Comparison of ENCODE assay signal across 7 cellular contexts in genomic region chr4:82561745-82562552, GRCh38.
A peak's percentile ranks its signal among the peaks of the same experiment; 100 is the strongest.
DNase-seq lines count a peak whose midpoint lies in the region; ATAC-seq and TF ChIP-seq lines count a peak whose summit lies in the region.

Gene TMEM150C (minus strand): TSS chr4:82561988. CDS start chr4:82504657, 57,331 bp downstream.

- no peak within 1 kb of the TSS for H3K27ac Mint-ChIP-seq in activated naive CD8-positive, alpha-beta T cell treated with anti-CD3 and anti-CD28 coated beads, Interleukin-2, amount 50 U/mL, for 24 hours

- H3K4me1 Mint-ChIP-seq in activated naive CD8-positive, alpha-beta T cell treated with anti-CD3 and anti-CD28 coated beads, Interleukin-2, amount 50 U/mL, for 24 hours, result peaks cover 11% of the 10 kb centered on the region

- no peaks in the 10 kb centered on the region for H3K36me3 Mint-ChIP-seq in activated naive CD8-positive, alpha-beta T cell treated with anti-CD3 and anti-CD28 coated beads, Interleukin-2, amount 50 U/mL, for 24 hours (ENCODE audit: low read depth)

- ATAC-seq in activated naive CD8-positive, alpha-beta T cell treated with anti-CD3 and anti-CD28 coated beads, Interleukin-2, amount 50 U/mL, for 24 hours, result peak; percentile 40
- ATAC-seq in HG03196 (IDR thresholded peaks at IDR 0.05; ENCODE audit: unreplicated experiment), result no peak

- peaks cover 59% of the 10 kb centered on the region for H3K27me3 Mint-ChIP-seq in activated naive CD8-positive, alpha-beta T cell treated with anti-CD3 and anti-CD28 coated beads, Interleukin-2, amount 50 U/mL, for 24 hours

- in situ Hi-C loops in KBM-7 (cut with MboI; ENCODE audit: low pct_unique_long_range_greater_than_20kb, low sequenced_read_pairs), result no loop called here

- H3K9me3 Mint-ChIP-seq in activated naive CD8-positive, alpha-beta T cell treated with anti-CD3 and anti-CD28 coated beads, Interleukin-2, amount 50 U/mL, for 24 hours, result no peaks in the 10 kb centered on the region

- peak within 1 kb of the TSS; percentile 51 for H3K4me3 ChIP-seq in retinal pigment epithelial cell (ENCODE audit: low read length)

- peak within 1 kb of the TSS; percentile 67 for H3K4me3 Mint-ChIP-seq in activated naive CD8-positive, alpha-beta T cell treated with anti-CD3 and anti-CD28 coated beads, Interleukin-2, amount 50 U/mL, for 24 hours

- peak; percentile 13 for TF ChIP-seq CTCF in retinal pigment epithelial cell (conservative IDR thresholded peaks at IDR 0.05; ENCODE audit: low read depth, low read length)

- peak; percentile 22 for DNase-seq in DMS79 treated with DMSO at 0.1 percent for 48 hours (lab: John Stamatoyannopoulos, UW)
- DNase-seq in KBM-7, result peak; percentile 51
- DNase-seq in activated naive CD8-positive, alpha-beta T cell treated with anti-CD3 and anti-CD28 coated beads, Interleukin-2, amount 50 U/mL, for 24 hours, result peak; percentile 13
- peak; percentile 11 for DNase-seq in hepatic stellate cell (ENCODE audit: low spot score)
- no peak for DNase-seq in retinal pigment epithelial cell (ENCODE audit: low read depth)
- DNase-seq in activated effector memory CD4-positive, alpha-beta T cell treated with anti-CD3 and anti-CD28 coated beads, Interleukin-2, amount 50 U/mL, for 16 hours, result no peak

Comparison
In these comparisons a context has a peak if more than half of its experiments do, and no peak if none do; other contexts are left out.
1. DNase-seq: peak in DMS79 treated with DMSO at 0.1 percent for 48 hours (single experiment), KBM-7 (single experiment), activated naive CD8-positive, alpha-beta T cell treated with anti-CD3 and anti-CD28 coated beads, Interleukin-2, amount 50 U/mL, for 24 hours (single experiment) and hepatic stellate cell (single experiment); none in retinal pigment epithelial cell (single experiment) and activated effector memory CD4-positive, alpha-beta T cell treated with anti-CD3 and anti-CD28 coated beads, Interleukin-2, amount 50 U/mL, for 16 hours (single experiment).